Comparison of ENCODE assay signal across 8 cellular contexts in the genomic region with DNA sequence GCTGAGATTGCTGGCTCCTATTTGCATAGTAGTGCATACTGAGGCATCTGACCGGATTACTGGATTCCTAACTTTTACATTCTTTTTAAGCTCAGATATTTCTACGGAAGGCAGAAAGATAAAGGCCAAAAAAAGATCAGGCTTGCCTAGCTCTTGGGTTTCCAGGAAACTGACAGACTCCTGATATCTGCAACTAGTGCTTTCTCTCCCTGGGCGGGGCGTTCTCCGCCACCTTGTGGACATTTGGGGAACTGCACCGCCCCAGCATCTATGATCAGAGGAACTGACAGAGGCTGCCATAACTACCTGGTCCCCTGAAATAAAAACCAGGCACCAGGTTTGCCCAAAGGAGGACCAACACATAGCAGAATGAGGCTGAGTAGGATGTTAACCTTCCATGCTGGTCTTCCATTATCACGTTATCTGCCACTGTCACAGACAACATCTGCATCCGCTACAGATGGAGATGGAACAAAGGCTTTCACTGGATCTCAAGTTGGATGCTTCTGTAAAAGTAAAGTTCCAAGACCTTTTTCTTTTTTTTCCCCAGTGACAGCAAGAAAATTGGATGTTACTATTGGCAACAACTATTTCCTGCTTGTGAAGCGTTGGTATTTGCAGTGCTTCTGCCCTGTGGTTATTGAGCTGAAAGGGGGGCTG. TPM values are rescaled to one million over a fixed set of nuclear protein-coding genes. Genes with fewer than 3 reads are reported as not detected.
DNase-seq lines count a peak whose midpoint lies in the region; ATAC-seq, FAIRE-seq and TF ChIP-seq lines count a peak whose summit lies in the region.

No MANE protein-coding gene starts in this region.

- peaks cover 10% of the 10 kb centered on the region for H3K4me1 Mint-ChIP-seq in activated CD4-positive, alpha-beta T cell treated with anti-CD3 and anti-CD28 coated beads, Interleukin-2, amount 10 ng/mL, durations not matched to agents 7 days and 5 days

- peak overlapping the region; percentile 26 for H3K27ac Mint-ChIP-seq in activated CD4-positive, alpha-beta T cell treated with anti-CD3 and anti-CD28 coated beads, Interleukin-2, amount 10 ng/mL, durations not matched to agents 7 days and 5 days

- no peak overlapping the region for H3K4me3 Mint-ChIP-seq in activated CD4-positive, alpha-beta T cell treated with anti-CD3 and anti-CD28 coated beads, Interleukin-2, amount 10 ng/mL, durations not matched to agents 7 days and 5 days

- POLR2A ChIA-PET in activated CD4-positive, alpha-beta T cell treated with anti-CD3 and anti-CD28 coated beads, Interleukin-2, amount 10 ng/mL, durations not matched to agents 7 days and 5 days (lab: Charles Lee) = no interaction called here

- peak; percentile 87 for ATAC-seq in HG02943 (IDR thresholded peaks at IDR 0.05; ENCODE audit: low read depth, unreplicated experiment)

- H3K4me3 ChIP-seq in AG09309 (ENCODE audit: control insufficient read depth, low read depth, low read length) (no peak overlapping the region), coronary artery (peak overlapping the region; percentile 47)

- DNase-seq in AG09309 (ENCODE audit: low read depth) (no peak), GM18507 (ENCODE audit: extremely low spot score, insufficient read length, low read depth) (peak; percentile 45), NCI-H2171 treated with DMSO at 0.1 percent for 48 hours (lab: John Stamatoyannopoulos, UW) (peak; percentile 45), coronary artery (ENCODE audit: low spot score) (peak; percentile 91), lung microvascular endothelial cell (ENCODE audit: low read depth in 2 of 2) (peak; percentile 72 to 81)
- DNase-seq in activated CD4-positive, alpha-beta T cell treated with anti-CD3 and anti-CD28 coated beads, Interleukin-2, amount 10 ng/mL, durations not matched to agents 7 days and 5 days = peak; percentile 83
- peak; percentile 64 to 68 for DNase-seq in stimulated activated CD8-positive, alpha-beta memory T cell treated with anti-CD3 and anti-CD28 coated beads, Interleukin-15, amount 100 ng/mL, for 4 hours (ENCODE audit: low read depth in 2 of 2)

- TF ChIP-seq CTCF in AG09309 (IDR thresholded peaks at IDR 0.05; ENCODE audit: control insufficient read depth, insufficient read depth, low read depth, low read length, missing control alignments) = peak; percentile 100
- TF ChIP-seq CTCF in coronary artery (IDR thresholded peaks at IDR 0.05) = peak; percentile 99

- CTCF ChIA-PET in activated CD4-positive, alpha-beta T cell treated with anti-CD3 and anti-CD28 coated beads, Interleukin-2, amount 10 ng/mL, durations not matched to agents 7 days and 5 days (lab: Charles Lee) = interaction anchor here (0.6 to 2.3 kb wide), 23 partner anchors 9 to 136 kb away, joined by 3 to 26 read pairs (median 4); a partner anchor contains a TSS

- no peaks in the 10 kb centered on the region for H3K9me3 Mint-ChIP-seq in activated CD4-positive, alpha-beta T cell treated with anti-CD3 and anti-CD28 coated beads, Interleukin-2, amount 10 ng/mL, durations not matched to agents 7 days and 5 days

- H3K27ac ChIP-seq in coronary artery = peak overlapping the region in 1 of 2 donors; percentile 58

- H3K36me3 Mint-ChIP-seq in activated CD4-positive, alpha-beta T cell treated with anti-CD3 and anti-CD28 coated beads, Interleukin-2, amount 10 ng/mL, durations not matched to agents 7 days and 5 days (ENCODE audit: low read depth) = no peaks in the 10 kb centered on the region

- no peaks in the 10 kb centered on the region for H3K27me3 Mint-ChIP-seq in activated CD4-positive, alpha-beta T cell treated with anti-CD3 and anti-CD28 coated beads, Interleukin-2, amount 10 ng/mL, durations not matched to agents 7 days and 5 days

- FAIRE-seq in GM18507 (lab: Jason Lieb, UNC) = peak; percentile 84

RNA-seq across cellular contexts. Expression of a gene that starts 33.3 kb away (rescaled TPM):
- total RNA-seq in activated CD4-positive, alpha-beta T cell treated with anti-CD3 and anti-CD28 coated beads, Interleukin-2, amount 10 ng/mL, durations not matched to agents 7 days and 5 days = 1 to 10 TPM; 6.1 to 7.2 TPM
- 65.7 and 135 TPM in 2 replicates for total RNA-seq in lung microvascular endothelial cell
